Comparison of ENCODE assay signal across 15 cellular contexts in genomic region chr4:153480704-153481103, GRCh38. TPM values are rescaled to one million over a fixed set of nuclear protein-coding genes. Genes with fewer than 3 reads are reported as not detected.
DNase-seq lines count a peak whose midpoint lies in the region; ATAC-seq and TF ChIP-seq lines count a peak whose summit lies in the region.
"Had no signal": no experiment of that assay in that cellular context is flagged by ENCODE, and none has a peak within 500 bp of the region (broad histone marks: within the 10 kb centered on the region; RNA-seq: fewer than 3 reads in every experiment).

No MANE protein-coding gene starts in this region.

- H3K27me3 Mint-ChIP-seq in activated naive CD4-positive, alpha-beta T cell treated with anti-CD3 and anti-CD28 coated beads for 36 hours (ENCODE audit: low read depth): no peaks in the 10 kb centered on the region
- peaks cover 4% of the 10 kb centered on the region for H3K27me3 Mint-ChIP-seq in glutamatergic neuron (ENCODE audit: unreplicated experiment)
- no peaks in the 10 kb centered on the region for H3K27me3 Mint-ChIP-seq in stimulated activated naive CD8-positive, alpha-beta T cell treated with anti-CD3 and anti-CD28 coated beads, Interleukin-15, amount 100 ng/mL, for 72 hours

- H3K4me2 ChIP-seq in OCI-LY3 (ENCODE audit: low read length): peak overlapping the region; percentile 11

- H3K36me3 Mint-ChIP-seq in activated naive CD4-positive, alpha-beta T cell treated with anti-CD3 and anti-CD28 coated beads for 36 hours (ENCODE audit: low read depth): peaks cover 23% of the 10 kb centered on the region
- peaks cover 7% of the 10 kb centered on the region for H3K36me3 Mint-ChIP-seq in glutamatergic neuron (ENCODE audit: unreplicated experiment)

- ATAC-seq in stimulated activated naive CD8-positive, alpha-beta T cell treated with anti-CD3 and anti-CD28 coated beads, Interleukin-15, amount 100 ng/mL, for 72 hours: peak; percentile 57
- no peak for ATAC-seq in GM21737 (IDR thresholded peaks at IDR 0.05; ENCODE audit: unreplicated experiment)
- no peak for ATAC-seq in GM19035 (IDR thresholded peaks at IDR 0.05; ENCODE audit: unreplicated experiment)

- H3K27ac ChIP-seq in OCI-LY3 (ENCODE audit: low read length): no peak overlapping the region
- H3K27ac ChIP-seq in effector memory CD4-positive, alpha-beta T cell (ENCODE audit: insufficient read depth, low read length, poor library complexity, severe bottlenecking): no peak overlapping the region
- H3K27ac ChIP-seq: breast epithelium, prostate gland, uterus had no signal

- DNase-seq in activated naive CD4-positive, alpha-beta T cell treated with anti-CD3 and anti-CD28 coated beads for 36 hours: no peak
- no peak for DNase-seq in activated naive CD4-positive, alpha-beta T cell treated with Interleukin-2 at 50 U/mL for 16 hours
- no peak for DNase-seq in glutamatergic neuron
- DNase-seq in stimulated activated naive CD8-positive, alpha-beta T cell treated with anti-CD3 and anti-CD28 coated beads, Interleukin-15, amount 100 ng/mL, for 72 hours: no peak
- no peak for DNase-seq in effector memory CD4-positive, alpha-beta T cell
- DNase-seq: activated CD4-positive, alpha-beta T cell treated with anti-CD3 and anti-CD28 coated beads for 48 hours; activated effector memory CD4-positive, alpha-beta T cell treated with anti-CD3 and anti-CD28 coated beads, Interleukin-2, amount 50 U/mL, for 16 hours; Kasumi-1; NCI-H1105 treated with DMSO at 0.1 percent for 48 hours; uterus had no signal

- no peak overlapping the region for H3K9ac ChIP-seq in OCI-LY3 (ENCODE audit: low read length)

- no peak overlapping the region for H2AFZ ChIP-seq in OCI-LY3 (ENCODE audit: low read depth, low read length)

- CTCF ChIA-PET in activated naive CD4-positive, alpha-beta T cell treated with anti-CD3 and anti-CD28 coated beads for 36 hours (lab: Charles Lee): interaction anchor here (0.6 to 2.1 kb wide), 4 partner anchors 13 to 91 kb away, joined by 3 to 7 read pairs (median 3); no protein-coding TSS in a partner anchor

- H4K20me1 ChIP-seq in OCI-LY3 (ENCODE audit: insufficient read depth, low read length): peaks cover 94% of the 10 kb centered on the region

- no peaks in the 10 kb centered on the region for H3K9me3 ChIP-seq in OCI-LY3 (ENCODE audit: insufficient read depth, low read length)
- no peaks in the 10 kb centered on the region for H3K9me3 ChIP-seq in effector memory CD4-positive, alpha-beta T cell (ENCODE audit: control insufficient read depth, low read length)
- H3K9me3 ChIP-seq: breast epithelium, prostate gland, uterus had no signal

- H3K4me3 Mint-ChIP-seq in activated naive CD4-positive, alpha-beta T cell treated with anti-CD3 and anti-CD28 coated beads for 36 hours: peak overlapping the region; percentile 17
- no peak overlapping the region for H3K4me3 Mint-ChIP-seq in glutamatergic neuron (ENCODE audit: unreplicated experiment)
- peak overlapping the region; percentile 39 to 54 for H3K4me3 Mint-ChIP-seq in stimulated activated naive CD8-positive, alpha-beta T cell treated with anti-CD3 and anti-CD28 coated beads, Interleukin-15, amount 100 ng/mL, for 72 hours

- H3K4me1 Mint-ChIP-seq in activated naive CD4-positive, alpha-beta T cell treated with anti-CD3 and anti-CD28 coated beads for 36 hours (ENCODE audit: low read depth): peaks cover 76% of the 10 kb centered on the region
- H3K4me1 Mint-ChIP-seq in glutamatergic neuron (ENCODE audit: low read depth, unreplicated experiment): peaks cover 25% of the 10 kb centered on the region
- H3K4me1 Mint-ChIP-seq in stimulated activated naive CD8-positive, alpha-beta T cell treated with anti-CD3 and anti-CD28 coated beads, Interleukin-15, amount 100 ng/mL, for 72 hours: peaks cover 75% of the 10 kb centered on the region

- TF ChIP-seq CTCF in OCI-LY3 (IDR thresholded peaks at IDR 0.05; ENCODE audit: low read depth, low read length) (no peak), glutamatergic neuron (IDR thresholded peaks at IDR 0.05; ENCODE audit: partially characterized antibody, unreplicated experiment) (no peak)

- H3K4me1 ChIP-seq in OCI-LY3 (ENCODE audit: low read length): peaks cover 56% of the 10 kb centered on the region
- peaks cover 16% of the 10 kb centered on the region for H3K4me1 ChIP-seq in effector memory CD4-positive, alpha-beta T cell (ENCODE audit: control insufficient read depth, insufficient read depth, low read length, poor library complexity, severe bottlenecking)
- H3K4me1 ChIP-seq: breast epithelium, prostate gland, uterus had no signal

- H3K4me3 ChIP-seq in OCI-LY3 (ENCODE audit: low read length): no peak overlapping the region
- H3K4me3 ChIP-seq in effector memory CD4-positive, alpha-beta T cell (ENCODE audit: insufficient read depth, low read depth, low read length, poor library complexity, severe bottlenecking): no peak overlapping the region
- H3K4me3 ChIP-seq: breast epithelium, prostate gland, uterus had no signal

- H3K27ac Mint-ChIP-seq in activated naive CD4-positive, alpha-beta T cell treated with anti-CD3 and anti-CD28 coated beads for 36 hours: peak overlapping the region; percentile 80
- H3K27ac Mint-ChIP-seq in glutamatergic neuron (ENCODE audit: unreplicated experiment): peak overlapping the region; percentile 66
- peak overlapping the region; percentile 74 to 81 for H3K27ac Mint-ChIP-seq in stimulated activated naive CD8-positive, alpha-beta T cell treated with anti-CD3 and anti-CD28 coated beads, Interleukin-15, amount 100 ng/mL, for 72 hours

- H3K27me3 ChIP-seq in OCI-LY3 (ENCODE audit: low read depth, low read length): no peaks in the 10 kb centered on the region
- no peaks in the 10 kb centered on the region for H3K27me3 ChIP-seq in effector memory CD4-positive, alpha-beta T cell (replicated peaks; ENCODE audit: control insufficient read depth, insufficient read depth, low read length, poor library complexity, severe bottlenecking)
- H3K27me3 ChIP-seq: breast epithelium, uterus had no signal

- peaks cover 99% of the 10 kb centered on the region for H3K79me2 ChIP-seq in OCI-LY3 (ENCODE audit: low read length)

- H3K36me3 ChIP-seq in OCI-LY3 (replicated peaks; ENCODE audit: low read depth, low read length): peaks cover 60% of the 10 kb centered on the region
- peaks cover under 1% of the 10 kb centered on the region for H3K36me3 ChIP-seq in effector memory CD4-positive, alpha-beta T cell (ENCODE audit: control insufficient read depth, insufficient read depth, low read length)
- H3K36me3 ChIP-seq: breast epithelium, prostate gland, uterus had no signal

- H3K9me3 Mint-ChIP-seq in activated naive CD4-positive, alpha-beta T cell treated with anti-CD3 and anti-CD28 coated beads for 36 hours: no peaks in the 10 kb centered on the region
- no peaks in the 10 kb centered on the region for H3K9me3 Mint-ChIP-seq in glutamatergic neuron (ENCODE audit: unreplicated experiment)
- H3K9me3 Mint-ChIP-seq in stimulated activated naive CD8-positive, alpha-beta T cell treated with anti-CD3 and anti-CD28 coated beads, Interleukin-15, amount 100 ng/mL, for 72 hours: no peaks in the 10 kb centered on the region

- intact Hi-C loops in activated naive CD4-positive, alpha-beta T cell treated with anti-CD3 and anti-CD28 coated beads for 36 hours (cut with micrococcal nuclease): no loop called here

RNA-seq across cellular contexts. Expression of gene TMEM131L, which starts 14.5 kb away (rescaled TPM):
- 10 to 100 TPM; 37.6 to 41.6 TPM for total RNA-seq in activated naive CD4-positive, alpha-beta T cell treated with anti-CD3 and anti-CD28 coated beads for 36 hours
- 60.2 TPM for total RNA-seq in glutamatergic neuron (ENCODE audit: unreplicated experiment)
